Comparison of ENCODE assay signal across 31 cellular contexts in the genomic region with DNA sequence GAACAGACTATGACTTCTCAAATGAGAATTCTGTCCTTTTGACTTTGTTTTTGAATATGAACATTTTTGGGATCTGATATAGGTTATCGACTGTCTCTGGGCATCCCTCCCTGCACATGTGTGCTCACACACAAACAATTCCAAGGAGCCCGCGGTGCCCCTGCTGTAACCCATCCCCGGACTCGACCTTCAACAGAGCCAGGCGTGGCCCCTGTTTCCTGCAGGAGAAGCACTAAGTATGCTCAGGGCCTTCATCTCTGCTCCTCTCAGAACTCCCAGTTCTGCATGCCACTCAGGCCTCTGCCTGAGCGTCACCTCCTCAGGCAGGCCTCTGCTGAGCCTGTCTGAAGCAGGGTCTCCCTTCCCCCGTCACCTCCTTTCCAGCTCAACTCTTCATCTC. TPM values are rescaled to one million over a fixed set of nuclear protein-coding genes. Genes with fewer than 3 reads are reported as not detected.
DNase-seq lines count a peak whose midpoint lies in the region; ATAC-seq, FAIRE-seq and TF ChIP-seq lines count a peak whose summit lies in the region.
"Had no signal": no experiment of that assay in that cellular context is flagged by ENCODE, and none has a peak within 500 bp of the region (broad histone marks: within the 10 kb centered on the region; RNA-seq: fewer than 3 reads in every experiment).

No MANE protein-coding gene starts in this region.

- CTCF ChIA-PET in Caco-2 (lab: Charles Lee), result no interaction called here

- peaks cover 1% of the 10 kb centered on the region; the same call in 1 of the 2 replicates for H3K36me3 ChIP-seq in Caco-2 (ENCODE audit: control insufficient read depth, insufficient read depth, low read length)

- no peak for ATAC-seq in activated naive CD4-positive, alpha-beta T cell treated with anti-CD3 and anti-CD28 coated beads, Interleukin-2, amount 50 U/mL, for 72 hours
- ATAC-seq in activated T-helper 17 cell treated with anti-CD3 and anti-CD28 coated beads, Interleukin-2, amount 50 U/mL, for 72 hours (replicated peaks), result no peak
- ATAC-seq in stimulated activated memory B cell treated with anti-CD40 and anti-IgM and Interleukin-4, amounts not matched to agents 10 μg/mL and 1 μg/mL and 100 μg/mL, for 72 hours, result no peak
- ATAC-seq: activated CD8-positive, alpha-beta memory T cell treated with anti-CD3 and anti-CD28 coated beads, Interleukin-2, amount 10 ng/mL, durations not matched to agents 7 days and 5 days; left colon; PC-3; sciatic nerve; SK-N-SH treated with all-trans-retinoic acid at 6 μM for 48 hours had no signal

- no peak overlapping the region for H3K4me3 ChIP-seq in Caco-2 (ENCODE audit: low read depth, low read length)
- H3K4me3 ChIP-seq: adrenal gland, tibial artery had no signal

- H3K27me3 Mint-ChIP-seq in Caco-2 (ENCODE audit: insufficient read depth, unreplicated experiment), result no peaks in the 10 kb centered on the region
- no peaks in the 10 kb centered on the region for H3K27me3 Mint-ChIP-seq in activated T-helper 17 cell treated with anti-CD3 and anti-CD28 coated beads, Interleukin-2, amount 50 U/mL, for 72 hours
- H3K27me3 Mint-ChIP-seq in stimulated activated memory B cell treated with anti-CD40 and anti-IgM and Interleukin-4, amounts not matched to agents 10 μg/mL and 1 μg/mL and 100 μg/mL, for 72 hours, result no peaks in the 10 kb centered on the region
- H3K27me3 Mint-ChIP-seq: activated CD8-positive, alpha-beta memory T cell treated with anti-CD3 and anti-CD28 coated beads, Interleukin-2, amount 10 ng/mL, durations not matched to agents 7 days and 5 days; IgD-negative memory B cell had no signal

- intact Hi-C loops in Caco-2 (cut with micrococcal nuclease; ENCODE audit: unreplicated experiment), result no loop called here

- no peaks in the 10 kb centered on the region for H3K9me3 ChIP-seq in Caco-2
- H3K9me3 ChIP-seq: adrenal gland, BE2C, tibial artery had no signal

- BruUV-seq in Caco-2 (replicated peaks; lab: Mats Ljungman, UMichigan), result no TSS peak

- POLR2A ChIA-PET in Caco-2 (lab: Charles Lee), result no interaction called here

- peak overlapping the region; percentile 5 to 74 for H3K27ac Mint-ChIP-seq in activated naive CD4-positive, alpha-beta T cell treated with anti-CD3 and anti-CD28 coated beads, Interleukin-2, amount 50 U/mL, for 72 hours
- peak overlapping the region; percentile 35 for H3K27ac Mint-ChIP-seq in Caco-2 (ENCODE audit: unreplicated experiment)
- H3K27ac Mint-ChIP-seq in activated T-helper 17 cell treated with anti-CD3 and anti-CD28 coated beads, Interleukin-2, amount 50 U/mL, for 72 hours, result peak overlapping the region; percentile 84
- peak overlapping the region; percentile 18 for H3K27ac Mint-ChIP-seq in stimulated activated memory B cell treated with anti-CD40 and anti-IgM and Interleukin-4, amounts not matched to agents 10 μg/mL and 1 μg/mL and 100 μg/mL, for 72 hours

- H3K4me3 Mint-ChIP-seq in Caco-2 (ENCODE audit: unreplicated experiment), result no peak overlapping the region
- no peak overlapping the region for H3K4me3 Mint-ChIP-seq in activated T-helper 17 cell treated with anti-CD3 and anti-CD28 coated beads, Interleukin-2, amount 50 U/mL, for 72 hours
- H3K4me3 Mint-ChIP-seq in stimulated activated memory B cell treated with anti-CD40 and anti-IgM and Interleukin-4, amounts not matched to agents 10 μg/mL and 1 μg/mL and 100 μg/mL, for 72 hours, result no peak overlapping the region
- H3K4me3 Mint-ChIP-seq: activated CD8-positive, alpha-beta memory T cell treated with anti-CD3 and anti-CD28 coated beads, Interleukin-2, amount 10 ng/mL, durations not matched to agents 7 days and 5 days; IgD-negative memory B cell; neural crest cell had no signal

- no peak for TF ChIP-seq CTCF in Caco-2 (IDR thresholded peaks at IDR 0.05; ENCODE audit: insufficient read depth in 1 of 2, low read depth in 1 of 2, low read length in 1 of 2, severe bottlenecking in 1 of 2, unreplicated experiment in 1 of 2)

- H3K36me3 Mint-ChIP-seq in activated naive CD4-positive, alpha-beta T cell treated with anti-CD3 and anti-CD28 coated beads, Interleukin-2, amount 50 U/mL, for 72 hours, result peaks cover 17 to 27% of the 10 kb centered on the region in 2 donors
- peaks cover 55% of the 10 kb centered on the region for H3K36me3 Mint-ChIP-seq in Caco-2 (ENCODE audit: insufficient read depth, unreplicated experiment)
- H3K36me3 Mint-ChIP-seq in activated T-helper 17 cell treated with anti-CD3 and anti-CD28 coated beads, Interleukin-2, amount 50 U/mL, for 72 hours (ENCODE audit: low read depth), result peaks cover 94% of the 10 kb centered on the region
- H3K36me3 Mint-ChIP-seq in stimulated activated memory B cell treated with anti-CD40 and anti-IgM and Interleukin-4, amounts not matched to agents 10 μg/mL and 1 μg/mL and 100 μg/mL, for 72 hours, result peaks cover 78% of the 10 kb centered on the region

- FAIRE-seq in HTR-8/SVneo (lab: Jason Lieb, UNC), result no peak

- DNase-seq in activated naive CD4-positive, alpha-beta T cell treated with anti-CD3 and anti-CD28 coated beads, Interleukin-2, amount 50 U/mL, for 72 hours (ENCODE audit: low spot score in 2 of 2), result no peak
- no peak for DNase-seq in activated naive CD4-positive, alpha-beta T cell (lab: John Stamatoyannopoulos, UW)
- DNase-seq in Caco-2, result no peak
- no peak for DNase-seq in HTR-8/SVneo (ENCODE audit: insufficient read length, low spot score)
- DNase-seq in NCI-H1694 treated with DMSO at 0.1 percent for 48 hours (lab: John Stamatoyannopoulos, UW), result no peak
- DNase-seq: activated CD4-positive, alpha-beta T cell treated with anti-CD3 and anti-CD28 coated beads for 48 hours; activated CD8-positive, alpha-beta memory T cell treated with anti-CD3 and anti-CD28 coated beads, Interleukin-2, amount 10 ng/mL, durations not matched to agents 7 days and 5 days; adrenal gland; BE2C; Calu3; central memory CD4-positive, alpha-beta T cell; cortex of kidney; DMS79 treated with DMSO at 0.1 percent for 48 hours; erythroblast; GF-D8; glutamatergic neuron; left colon; mammary epithelial cell; NCI-H1436 treated with DMSO at 0.1 percent for 48 hours; NCI-H226; NCI-H526 treated with DMSO at 0.1 percent for 48 hours; NK-92 treated with Interleukin-12 subunit alpha and Interleukin-12 subunit beta, amount 100 ng/mL, for 24 hours; PC-3; posterior cingulate gyrus; tibial artery had no signal

- H3K9me3 Mint-ChIP-seq in activated naive CD4-positive, alpha-beta T cell treated with anti-CD3 and anti-CD28 coated beads, Interleukin-2, amount 50 U/mL, for 72 hours, result no peaks in the 10 kb centered on the region
- H3K9me3 Mint-ChIP-seq in Caco-2 (ENCODE audit: unreplicated experiment), result no peaks in the 10 kb centered on the region
- H3K9me3 Mint-ChIP-seq in activated T-helper 17 cell treated with anti-CD3 and anti-CD28 coated beads, Interleukin-2, amount 50 U/mL, for 72 hours, result no peaks in the 10 kb centered on the region
- H3K9me3 Mint-ChIP-seq in stimulated activated memory B cell treated with anti-CD40 and anti-IgM and Interleukin-4, amounts not matched to agents 10 μg/mL and 1 μg/mL and 100 μg/mL, for 72 hours, result no peaks in the 10 kb centered on the region
- H3K9me3 Mint-ChIP-seq: IgD-negative memory B cell, neural crest cell had no signal

- no peaks in the 10 kb centered on the region for H3K4me1 ChIP-seq in Caco-2
- H3K4me1 ChIP-seq: adrenal gland, BE2C, tibial artery had no signal

- no peaks in the 10 kb centered on the region for H3K4me1 Mint-ChIP-seq in Caco-2 (ENCODE audit: low read depth, unreplicated experiment)
- peaks cover 9% of the 10 kb centered on the region for H3K4me1 Mint-ChIP-seq in activated T-helper 17 cell treated with anti-CD3 and anti-CD28 coated beads, Interleukin-2, amount 50 U/mL, for 72 hours
- H3K4me1 Mint-ChIP-seq in stimulated activated memory B cell treated with anti-CD40 and anti-IgM and Interleukin-4, amounts not matched to agents 10 μg/mL and 1 μg/mL and 100 μg/mL, for 72 hours, result peaks cover 6% of the 10 kb centered on the region
- H3K4me1 Mint-ChIP-seq: activated CD8-positive, alpha-beta memory T cell treated with anti-CD3 and anti-CD28 coated beads, Interleukin-2, amount 10 ng/mL, durations not matched to agents 7 days and 5 days; IgD-negative memory B cell; neural crest cell had no signal

- H3K27me3 ChIP-seq in Caco-2 (replicated peaks; ENCODE audit: control insufficient read depth, insufficient read depth, low read length), result no peaks in the 10 kb centered on the region
- H3K27me3 ChIP-seq: adrenal gland, BE2C, tibial artery had no signal

RNA-seq across cellular contexts. Expression of a gene that starts 57.6 kb away (rescaled TPM):
- total RNA-seq in activated naive CD4-positive, alpha-beta T cell treated with anti-CD3 and anti-CD28 coated beads, Interleukin-2, amount 50 U/mL, for 72 hours, result 100 to 1,000 TPM; 116 to 147 TPM
- total RNA-seq in Caco-2 (2022), result 58.5 and 63.7 TPM in 2 replicates
- 100 to 1,000 TPM in 1 of 2 donors, 10 to 100 TPM in 1; 86.9 to 146 TPM for total RNA-seq in activated T-helper 17 cell treated with anti-CD3 and anti-CD28 coated beads, Interleukin-2, amount 50 U/mL, for 72 hours

Comparison
In these comparisons a context has a peak if more than half of its experiments do, and no peak if none do; other contexts are left out.
1. H3K27ac Mint-ChIP-seq: peak in every context shown above with its lines; median percentile 84 in activated T-helper 17 cell treated with anti-CD3 and anti-CD28 coated beads, Interleukin-2, amount 50 U/mL, for 72 hours; 40 in activated naive CD4-positive, alpha-beta T cell treated with anti-CD3 and anti-CD28 coated beads, Interleukin-2, amount 50 U/mL, for 72 hours; 35 in Caco-2; 18 in stimulated activated memory B cell treated with anti-CD40 and anti-IgM and Interleukin-4, amounts not matched to agents 10 μg/mL and 1 μg/mL and 100 μg/mL, for 72 hours.